16 cellular contexts compared by ENCODE assay signal in genomic region chr2:219533930-219534661, GRCh38. TPM values are rescaled to one million over a fixed set of nuclear protein-coding genes. Genes with fewer than 3 reads are reported as not detected.
"Had no signal": no experiment of that assay in that cellular context is flagged by ENCODE, and none has a peak within 500 bp of the region (broad histone marks: within the 10 kb centered on the region; RNA-seq: fewer than 3 reads in every experiment).

No MANE protein-coding gene starts in this region.

- H3K36me3 ChIP-seq: colonic mucosa, ovary, transverse colon had no signal

- H3K9me3 ChIP-seq: colonic mucosa, gastrocnemius medialis, ovary, sigmoid colon, transverse colon had no signal

- H3K27ac Mint-ChIP-seq: activated CD4-positive, alpha-beta memory T cell treated with anti-CD3 and anti-CD28 coated beads, Interleukin-2, amount 10 ng/mL, durations not matched to agents 7 days and 5 days; activated CD4-positive, alpha-beta T cell treated with anti-CD3 and anti-CD28 coated beads for 36 hours; activated T-cell treated with anti-CD3 and anti-CD28 coated beads, Interleukin-2, amount 50 U/mL, for 72 hours; stimulated activated naive B cell treated with anti-CD40 and anti-IgM and Interleukin-4, amounts not matched to agents 10 μg/mL and 1 μg/mL and 100 μg/mL, for 72 hours had no signal

- DNase-seq: activated CD4-positive, alpha-beta memory T cell treated with anti-CD3 and anti-CD28 coated beads, Interleukin-2, amount 10 ng/mL, durations not matched to agents 7 days and 5 days; activated CD4-positive, alpha-beta T cell treated with anti-CD3 and anti-CD28 coated beads for 36 hours; activated T-cell treated with anti-CD3 and anti-CD28 coated beads, Interleukin-2, amount 50 U/mL, for 72 hours; aorta; colonic mucosa; gastrocnemius medialis; kidney; left ventricle myocardium superior; ovary; sigmoid colon; stimulated activated CD4-positive, alpha-beta T cell treated with anti-CD3 and anti-CD28 coated beads, Interleukin-2, amount 100 ng/mL, for 24 hours; stimulated activated naive B cell treated with anti-CD40 and anti-IgM and Interleukin-4, amounts not matched to agents 10 μg/mL and 1 μg/mL and 100 μg/mL, for 72 hours; T-helper 9 cell; transverse colon had no signal

- H3K9me3 Mint-ChIP-seq: activated CD4-positive, alpha-beta memory T cell treated with anti-CD3 and anti-CD28 coated beads, Interleukin-2, amount 10 ng/mL, durations not matched to agents 7 days and 5 days; activated T-cell treated with anti-CD3 and anti-CD28 coated beads, Interleukin-2, amount 50 U/mL, for 72 hours; stimulated activated naive B cell treated with anti-CD40 and anti-IgM and Interleukin-4, amounts not matched to agents 10 μg/mL and 1 μg/mL and 100 μg/mL, for 72 hours had no signal

- H3K4me3 Mint-ChIP-seq: activated CD4-positive, alpha-beta memory T cell treated with anti-CD3 and anti-CD28 coated beads, Interleukin-2, amount 10 ng/mL, durations not matched to agents 7 days and 5 days; activated CD4-positive, alpha-beta T cell treated with anti-CD3 and anti-CD28 coated beads for 36 hours; activated T-cell treated with anti-CD3 and anti-CD28 coated beads, Interleukin-2, amount 50 U/mL, for 72 hours; stimulated activated naive B cell treated with anti-CD40 and anti-IgM and Interleukin-4, amounts not matched to agents 10 μg/mL and 1 μg/mL and 100 μg/mL, for 72 hours had no signal

- H3K4me3 ChIP-seq: cardiac muscle cell, colonic mucosa, gastrocnemius medialis, ovary, sigmoid colon, transverse colon had no signal

- H3K4me1 Mint-ChIP-seq: activated CD4-positive, alpha-beta memory T cell treated with anti-CD3 and anti-CD28 coated beads, Interleukin-2, amount 10 ng/mL, durations not matched to agents 7 days and 5 days; activated CD4-positive, alpha-beta T cell treated with anti-CD3 and anti-CD28 coated beads for 36 hours had no signal

- H3K27ac ChIP-seq: cardiac muscle cell, colonic mucosa, gastrocnemius medialis, ovary, sigmoid colon, transverse colon had no signal

- ATAC-seq: activated CD4-positive, alpha-beta T cell treated with anti-CD3 and anti-CD28 coated beads for 36 hours; activated T-cell treated with anti-CD3 and anti-CD28 coated beads, Interleukin-2, amount 50 U/mL, for 72 hours; gastrocnemius medialis; left ventricle myocardium superior; stimulated activated naive B cell treated with anti-CD40 and anti-IgM and Interleukin-4, amounts not matched to agents 10 μg/mL and 1 μg/mL and 100 μg/mL, for 72 hours had no signal

- H3K27me3 ChIP-seq: cardiac muscle cell, gastrocnemius medialis, ovary, sigmoid colon had no signal

- H3K4me1 ChIP-seq: colonic mucosa, gastrocnemius medialis had no signal

RNA-seq across cellular contexts. Expression of gene ASIC4, which starts 19.8 kb away (rescaled TPM):
- total RNA-seq: activated CD4-positive, alpha-beta T cell treated with anti-CD3 and anti-CD28 coated beads for 36 hours; kidney; left ventricle myocardium superior; subcutaneous adipose tissue; transverse colon had no signal

RNA-seq across cellular contexts. Expression of gene OBSL1, which starts 37.2 kb away (rescaled TPM):
- total RNA-seq: activated CD4-positive, alpha-beta memory T cell treated with anti-CD3 and anti-CD28 coated beads, Interleukin-2, amount 10 ng/mL, durations not matched to agents 7 days and 5 days had no signal
